21 cellular contexts compared by ENCODE assay signal in the genomic region with DNA sequence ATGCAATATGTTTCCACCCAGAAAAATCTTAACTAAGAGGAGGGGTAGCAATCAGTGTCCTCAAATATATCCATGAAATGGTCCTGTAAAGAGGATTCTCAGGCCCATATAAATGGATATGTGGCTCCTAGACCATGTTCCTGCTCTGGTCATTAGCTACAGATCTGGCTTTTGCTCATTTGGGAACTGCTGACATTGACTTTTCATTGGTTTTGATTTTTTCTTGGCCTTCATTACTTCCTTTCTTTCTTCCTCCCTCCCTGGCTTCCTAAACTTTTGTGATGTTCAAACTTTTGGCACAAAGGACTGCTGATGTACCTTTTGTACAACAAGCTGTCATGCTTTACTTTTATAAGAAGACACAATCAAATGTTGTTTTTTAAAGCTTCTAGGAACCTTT. TPM values are rescaled to one million over a fixed set of nuclear protein-coding genes. Genes with fewer than 3 reads are reported as not detected.
DNase-seq lines count a peak whose midpoint lies in the region; ATAC-seq and TF ChIP-seq lines count a peak whose summit lies in the region.
"Had no signal": no experiment of that assay in that cellular context is flagged by ENCODE, and none has a peak within 500 bp of the region (broad histone marks: within the 10 kb centered on the region; RNA-seq: fewer than 3 reads in every experiment).

No MANE protein-coding gene starts in this region.

- POLR2A ChIA-PET in CD8-positive, alpha-beta T cell (lab: Charles Lee): interaction anchor here (0.6 to 1.7 kb wide), 3 partner anchors 52 to 103 kb away, joined by 3 to 8 read pairs (median 3); no protein-coding TSS in a partner anchor

- DNase-seq in activated naive CD4-positive, alpha-beta T cell treated with anti-CD3 and anti-CD28 coated beads, Interleukin-2, amount 50 U/mL, for 72 hours (ENCODE audit: low spot score in 2 of 2): no peak
- no peak for DNase-seq in CD8-positive, alpha-beta T cell
- DNase-seq in endothelial cell (ENCODE audit: low spot score) (no peak), SW480 (ENCODE audit: low spot score) (no peak), activated gamma-delta T cell (lab: John Stamatoyannopoulos, UW) (no peak)
- DNase-seq in natural killer cell treated with Interleukin-12 subunit alpha and Interleukin-12 subunit beta and Interleukin-15 and Interleukin-18, amount 100 ng/mL, for 72 hours (ENCODE audit: low spot score): no peak
- DNase-seq: 8988T, DND-41, Karpas-422, MG63, NCI-H1417, NCI-H187, NCI-H446, NCI-H526, OCI-M1, Right ventricle myocardium superior had no signal

- intact Hi-C loops in CD8-positive, alpha-beta T cell (cut with DNase I, micrococcal nuclease): no loop called here

- no peak for TF ChIP-seq CTCF in CD8-positive, alpha-beta T cell (IDR thresholded peaks at IDR 0.05)
- TF ChIP-seq CTCF in endothelial cell (IDR thresholded peaks at IDR 0.05; ENCODE audit: unreplicated experiment): no peak

- peaks cover 66% of the 10 kb centered on the region for H3K4me1 Mint-ChIP-seq in activated naive CD4-positive, alpha-beta T cell treated with anti-CD3 and anti-CD28 coated beads, Interleukin-2, amount 50 U/mL, for 24 hours
- H3K4me1 Mint-ChIP-seq in CD8-positive, alpha-beta T cell (ENCODE audit: low read depth): peaks cover 68% of the 10 kb centered on the region
- peaks cover 56% of the 10 kb centered on the region for H3K4me1 Mint-ChIP-seq in endothelial cell (ENCODE audit: unreplicated experiment)
- H3K4me1 Mint-ChIP-seq in natural killer cell treated with Interleukin-12 subunit alpha and Interleukin-12 subunit beta and Interleukin-15 and Interleukin-18, amount 100 ng/mL, for 72 hours (ENCODE audit: low read depth in 2 of 2): peaks cover 34 to 61% of the 10 kb centered on the region in 2 donors

- H3K9me3 ChIP-seq in CD8-positive, alpha-beta T cell (ENCODE audit: low read length): no peaks in the 10 kb centered on the region
- H3K9me3 ChIP-seq: MG63 had no signal

- CTCF ChIA-PET in CD8-positive, alpha-beta T cell (lab: Charles Lee): interaction anchor here (0.9 to 1.8 kb wide), 3 partner anchors 13 to 42 kb away, joined by 4 read pairs; partner anchors contain the start of gene SNRK

- H3K9me3 Mint-ChIP-seq in activated naive CD4-positive, alpha-beta T cell treated with anti-CD3 and anti-CD28 coated beads, Interleukin-2, amount 50 U/mL, for 24 hours: peaks cover 6% of the 10 kb centered on the region
- peaks cover 4 to 19% of the 10 kb centered on the region in 2 donors for H3K9me3 Mint-ChIP-seq in activated naive CD4-positive, alpha-beta T cell treated with anti-CD3 and anti-CD28 coated beads, Interleukin-2, amount 50 U/mL, for 72 hours
- no peaks in the 10 kb centered on the region for H3K9me3 Mint-ChIP-seq in CD8-positive, alpha-beta T cell
- peaks cover 6% of the 10 kb centered on the region for H3K9me3 Mint-ChIP-seq in endothelial cell (ENCODE audit: unreplicated experiment)
- no peaks in the 10 kb centered on the region for H3K9me3 Mint-ChIP-seq in natural killer cell treated with Interleukin-12 subunit alpha and Interleukin-12 subunit beta and Interleukin-15 and Interleukin-18, amount 100 ng/mL, for 72 hours

- no peaks in the 10 kb centered on the region for H3K36me3 Mint-ChIP-seq in activated naive CD4-positive, alpha-beta T cell treated with anti-CD3 and anti-CD28 coated beads, Interleukin-2, amount 50 U/mL, for 24 hours
- peaks cover 0 to 6% of the 10 kb centered on the region in 2 donors for H3K36me3 Mint-ChIP-seq in activated naive CD4-positive, alpha-beta T cell treated with anti-CD3 and anti-CD28 coated beads, Interleukin-2, amount 50 U/mL, for 72 hours
- no peaks in the 10 kb centered on the region for H3K36me3 Mint-ChIP-seq in CD8-positive, alpha-beta T cell
- H3K36me3 Mint-ChIP-seq in endothelial cell (ENCODE audit: low read depth, unreplicated experiment): peaks cover 2% of the 10 kb centered on the region
- no peaks in the 10 kb centered on the region for H3K36me3 Mint-ChIP-seq in natural killer cell treated with Interleukin-12 subunit alpha and Interleukin-12 subunit beta and Interleukin-15 and Interleukin-18, amount 100 ng/mL, for 72 hours
- H3K36me3 Mint-ChIP-seq: CD4-positive, CD25-positive, alpha-beta regulatory T cell had no signal

- H3K27me3 ChIP-seq in CD8-positive, alpha-beta T cell (ENCODE audit: insufficient read depth, low read length): no peaks in the 10 kb centered on the region
- H3K27me3 ChIP-seq: MG63 had no signal

- no peak overlapping the region for H3K4me3 ChIP-seq in CD8-positive, alpha-beta T cell (ENCODE audit: low read depth, low read length)
- H3K4me3 ChIP-seq: GM12878, MG63 had no signal

- H3K27me3 Mint-ChIP-seq in activated naive CD4-positive, alpha-beta T cell treated with anti-CD3 and anti-CD28 coated beads, Interleukin-2, amount 50 U/mL, for 24 hours: no peaks in the 10 kb centered on the region
- no peaks in the 10 kb centered on the region for H3K27me3 Mint-ChIP-seq in CD8-positive, alpha-beta T cell (ENCODE audit: low read depth)
- H3K27me3 Mint-ChIP-seq in endothelial cell (ENCODE audit: unreplicated experiment): peaks cover 13% of the 10 kb centered on the region
- H3K27me3 Mint-ChIP-seq in natural killer cell treated with Interleukin-12 subunit alpha and Interleukin-12 subunit beta and Interleukin-15 and Interleukin-18, amount 100 ng/mL, for 72 hours: peaks cover 0 to 9% of the 10 kb centered on the region in 2 donors

- H3K36me3 ChIP-seq in CD8-positive, alpha-beta T cell (ENCODE audit: insufficient read depth, low read length): no peaks in the 10 kb centered on the region
- H3K36me3 ChIP-seq: MG63 had no signal

- no peak overlapping the region for H3K4me3 Mint-ChIP-seq in activated naive CD4-positive, alpha-beta T cell treated with anti-CD3 and anti-CD28 coated beads, Interleukin-2, amount 50 U/mL, for 24 hours
- no peak overlapping the region for H3K4me3 Mint-ChIP-seq in CD8-positive, alpha-beta T cell
- no peak overlapping the region for H3K4me3 Mint-ChIP-seq in endothelial cell (ENCODE audit: unreplicated experiment)
- H3K4me3 Mint-ChIP-seq in natural killer cell treated with Interleukin-12 subunit alpha and Interleukin-12 subunit beta and Interleukin-15 and Interleukin-18, amount 100 ng/mL, for 72 hours: peak overlapping the region; percentile 80
- H3K4me3 Mint-ChIP-seq: B cell, IgD-negative memory B cell had no signal

- ATAC-seq in activated naive CD4-positive, alpha-beta T cell treated with anti-CD3 and anti-CD28 coated beads, Interleukin-2, amount 50 U/mL, for 72 hours: no peak
- no peak for ATAC-seq in CD8-positive, alpha-beta T cell
- no peak for ATAC-seq in natural killer cell treated with Interleukin-12 subunit alpha and Interleukin-12 subunit beta and Interleukin-15 and Interleukin-18, amount 100 ng/mL, for 72 hours
- ATAC-seq: GM12878 had no signal

- H3K27ac ChIP-seq in CD8-positive, alpha-beta T cell (ENCODE audit: low read depth, low read length): no peak overlapping the region

- peak overlapping the region; percentile 18 for H3K27ac Mint-ChIP-seq in activated naive CD4-positive, alpha-beta T cell treated with anti-CD3 and anti-CD28 coated beads, Interleukin-2, amount 50 U/mL, for 24 hours
- no peak overlapping the region for H3K27ac Mint-ChIP-seq in activated naive CD4-positive, alpha-beta T cell treated with anti-CD3 and anti-CD28 coated beads, Interleukin-2, amount 50 U/mL, for 72 hours
- peak overlapping the region; percentile 5 for H3K27ac Mint-ChIP-seq in CD8-positive, alpha-beta T cell
- peak overlapping the region; percentile 100 for H3K27ac Mint-ChIP-seq in endothelial cell (ENCODE audit: unreplicated experiment)
- peak overlapping the region in 1 of 2 donors; percentile 69 for H3K27ac Mint-ChIP-seq in natural killer cell treated with Interleukin-12 subunit alpha and Interleukin-12 subunit beta and Interleukin-15 and Interleukin-18, amount 100 ng/mL, for 72 hours
- H3K27ac Mint-ChIP-seq: B cell had no signal

- H3K4me1 ChIP-seq in CD8-positive, alpha-beta T cell (ENCODE audit: insufficient read depth, low read length): peaks cover 50% of the 10 kb centered on the region

RNA-seq across cellular contexts. Expression of gene SNRK, which starts 41.6 kb away (rescaled TPM):
- 10 to 100 TPM; 21.2 to 28.6 TPM for total RNA-seq in activated naive CD4-positive, alpha-beta T cell treated with anti-CD3 and anti-CD28 coated beads, Interleukin-2, amount 50 U/mL, for 72 hours
- total RNA-seq in CD8-positive, alpha-beta T cell: 100 to 1,000 TPM; 280 to 281 TPM
- total RNA-seq in endothelial cell (ENCODE audit: unreplicated experiment): 139 TPM
- total RNA-seq in natural killer cell treated with Interleukin-12 subunit alpha and Interleukin-12 subunit beta and Interleukin-15 and Interleukin-18, amount 100 ng/mL, for 72 hours: 10 to 100 TPM; 41.9 to 45.4 TPM

Comparison
In these comparisons a context has a peak if more than half of its experiments do, and no peak if none do; other contexts are left out.
1. H3K27ac Mint-ChIP-seq: peak in activated naive CD4-positive, alpha-beta T cell treated with anti-CD3 and anti-CD28 coated beads, Interleukin-2, amount 50 U/mL, for 24 hours (single experiment), CD8-positive, alpha-beta T cell (single experiment) and endothelial cell (single experiment); none in activated naive CD4-positive, alpha-beta T cell treated with anti-CD3 and anti-CD28 coated beads, Interleukin-2, amount 50 U/mL, for 72 hours (0 of 2).